ENCODE assay signal across 1 cellular context in genomic region chr18:35442701-35443100, GRCh38.
TF ChIP-seq lines count a peak whose summit lies in the region.

No MANE protein-coding gene starts in this region.

TF ChIP-seq in HepG2, 621 proteins besides CTCF, POLR2A, EP300 and RAD21:
- TF ChIP-seq GATAD2A (CRISPR knock-in tag; IDR thresholded peaks at IDR 0.05) (no peak), CREB1 (IDR thresholded peaks at IDR 0.05) (no peak), CREB1 (CRISPR knock-in tag; IDR thresholded peaks at IDR 0.05) (no peak), JUND (CRISPR knock-in tag; IDR thresholded peaks at IDR 0.05) (no peak), ZNF296 (CRISPR knock-in tag; conservative IDR thresholded peaks at IDR 0.05) (no peak)
TF ChIP-seq in HepG2: peak in this region for 0.
